Comparison of ENCODE assay signal across 24 cellular contexts in the genomic region with DNA sequence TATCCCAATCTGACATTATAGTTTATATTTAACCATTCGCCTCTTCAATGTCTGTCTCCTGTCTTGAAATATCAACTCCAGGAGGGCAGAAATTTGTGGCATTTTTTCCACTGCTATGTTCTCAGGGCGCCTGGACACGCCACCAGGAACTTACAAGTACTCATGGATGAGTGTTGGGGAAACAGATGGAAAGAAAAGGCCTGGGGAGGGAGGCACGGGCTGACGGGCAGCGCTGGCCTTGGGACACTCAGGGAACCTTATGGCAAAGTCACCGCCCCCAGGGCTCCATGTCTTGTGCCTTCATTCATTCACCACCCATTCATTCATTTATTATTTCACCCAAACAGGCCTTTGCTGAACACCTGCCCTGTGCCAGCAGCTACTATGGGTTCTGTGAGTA.
DNase-seq lines count a peak whose midpoint lies in the region; ATAC-seq and TF ChIP-seq lines count a peak whose summit lies in the region.
"Had no signal": no experiment of that assay in that cellular context is flagged by ENCODE, and none has a peak within 500 bp of the region (broad histone marks: within the 10 kb centered on the region; RNA-seq: fewer than 3 reads in every experiment).

No MANE protein-coding gene starts in this region.

- peaks cover 0 to 7% (median 0%) of the 10 kb centered on the region in 11 experiments; a peak in 1 of 22 replicates for H3K9me3 ChIP-seq in BLaER1 treated with 17β-estradiol and CSF1 and Interleukin-3, amounts not matched to agents 10 nM and 100 nM (replicated peaks in 1 of 11)
- H3K9me3 ChIP-seq in neural progenitor cell (ENCODE audit: low read depth) = no peaks in the 10 kb centered on the region
- H3K9me3 ChIP-seq: BE2C had no signal

- no peak for ATAC-seq in WTC11
- no peak for ATAC-seq in stimulated activated effector memory CD8-positive, alpha-beta T cell treated with anti-CD3 and anti-CD28 coated beads, Interleukin-12 subunit alpha, Interleukin-12 subunit beta, amount 100 ng/mL, for 72 hours
- ATAC-seq in GM21786 (IDR thresholded peaks at IDR 0.05; ENCODE audit: unreplicated experiment) = no peak

- no peaks in the 10 kb centered on the region for H3F3A ChIP-seq in neural progenitor cell (ENCODE audit: low read depth)

- no peak overlapping the region for H3K27ac Mint-ChIP-seq in WTC11
- H3K27ac Mint-ChIP-seq in neural progenitor cell = peak overlapping the region; percentile 84
- H3K27ac Mint-ChIP-seq in stimulated activated effector memory CD8-positive, alpha-beta T cell treated with anti-CD3 and anti-CD28 coated beads, Interleukin-12 subunit alpha, Interleukin-12 subunit beta, amount 100 ng/mL, for 72 hours = peak overlapping the region; percentile 52
- H3K27ac Mint-ChIP-seq: CD4-positive, alpha-beta T cell; H9; HFFc6 had no signal

- no peak for TF ChIP-seq CTCF in WTC11 (IDR thresholded peaks at IDR 0.05)
- no peak for TF ChIP-seq CTCF in neural progenitor cell (IDR thresholded peaks at IDR 0.05)

- H3K27me3 Mint-ChIP-seq in WTC11 (ENCODE audit: low read depth) (no peaks in the 10 kb centered on the region), neural progenitor cell (ENCODE audit: insufficient read depth, low read depth) (peaks cover 17% of the 10 kb centered on the region)

- no peaks in the 10 kb centered on the region for H3K36me3 ChIP-seq in BLaER1 treated with 17β-estradiol and CSF1 and Interleukin-3, amounts not matched to agents 10 nM and 100 nM
- no peaks in the 10 kb centered on the region for H3K36me3 ChIP-seq in neural progenitor cell
- H3K36me3 ChIP-seq: BE2C had no signal

- no peaks in the 10 kb centered on the region for H3K79me2 ChIP-seq in neural progenitor cell (ENCODE audit: low read depth)

- no peak overlapping the region for H3K9ac ChIP-seq in BLaER1 treated with 17β-estradiol and CSF1 and Interleukin-3, amounts not matched to agents 10 nM and 100 nM
- no peak overlapping the region for H3K9ac ChIP-seq in neural progenitor cell
- H3K9ac ChIP-seq: GM23248 had no signal

- peak overlapping the region in 7 of 11 experiments; percentile 1 to 57 (median 39); a peak in 8 of 22 replicates for H3K4me2 ChIP-seq in BLaER1 treated with 17β-estradiol and CSF1 and Interleukin-3, amounts not matched to agents 10 nM and 100 nM
- H3K4me2 ChIP-seq in neural progenitor cell = no peak overlapping the region

- POLR2A ChIA-PET in WTC11 (lab: Charles Lee) = no interaction called here

- peak; percentile 1 for DNase-seq in WTC11 (ENCODE audit: low spot score)
- DNase-seq in neural progenitor cell (ENCODE audit: low spot score) = no peak
- no peak for DNase-seq in stimulated activated effector memory CD8-positive, alpha-beta T cell treated with anti-CD3 and anti-CD28 coated beads, Interleukin-12 subunit alpha, Interleukin-12 subunit beta, amount 100 ng/mL, for 72 hours (ENCODE audit: low spot score in 2 of 2)
- DNase-seq in NCI-H2227 treated with DMSO at 0.1 percent for 48 hours (lab: John Stamatoyannopoulos, UW) = no peak
- no peak for DNase-seq in NCI-H2196 treated with DMSO at 0.1 percent for 48 hours (lab: John Stamatoyannopoulos, UW; ENCODE audit: unreplicated experiment)
- DNase-seq: BE2C; CD4-positive, alpha-beta T cell; DMS 273 treated with DMSO at 0.1 percent for 48 hours; DMS79 treated with DMSO at 0.1 percent for 48 hours; GM23248; H9; HFFc6; KBM-7; MM.1S; NCI-H1048; NCI-H1417 treated with DMSO at 0.1 percent for 48 hours; NCI-H187 treated with DMSO at 0.1 percent for 48 hours; NCI-H345; NCI-H82; Right ventricle myocardium superior had no signal

- H3K27me3 ChIP-seq in BLaER1 treated with 17β-estradiol and CSF1 and Interleukin-3, amounts not matched to agents 10 nM and 100 nM = no peaks in the 10 kb centered on the region
- no peaks in the 10 kb centered on the region for H3K27me3 ChIP-seq in neural progenitor cell
- H3K27me3 ChIP-seq: BE2C had no signal

- H3K4me1 ChIP-seq in BLaER1 treated with 17β-estradiol and CSF1 and Interleukin-3, amounts not matched to agents 10 nM and 100 nM = peaks cover 0 to 59% (median 41%) of the 10 kb centered on the region in 10 experiments; a peak in 15 of 20 replicates
- peaks cover 24% of the 10 kb centered on the region for H3K4me1 ChIP-seq in neural progenitor cell
- H3K4me1 ChIP-seq: BE2C, Caco-2 had no signal

- H2AFZ ChIP-seq in neural progenitor cell (replicated peaks) = no peak overlapping the region
- H2AFZ ChIP-seq: GM23248 had no signal

- H3K4me3 Mint-ChIP-seq in WTC11 (no peak overlapping the region), neural progenitor cell (no peak overlapping the region)
- H3K4me3 Mint-ChIP-seq in stimulated activated effector memory CD8-positive, alpha-beta T cell treated with anti-CD3 and anti-CD28 coated beads, Interleukin-12 subunit alpha, Interleukin-12 subunit beta, amount 100 ng/mL, for 72 hours = no peak overlapping the region
- H3K4me3 Mint-ChIP-seq: CD4-positive, alpha-beta T cell; H9; HFFc6 had no signal

- no peaks in the 10 kb centered on the region for H3K9me3 Mint-ChIP-seq in WTC11
- H3K9me3 Mint-ChIP-seq in neural progenitor cell = peaks cover 9% of the 10 kb centered on the region
- no peaks in the 10 kb centered on the region for H3K9me3 Mint-ChIP-seq in stimulated activated effector memory CD8-positive, alpha-beta T cell treated with anti-CD3 and anti-CD28 coated beads, Interleukin-12 subunit alpha, Interleukin-12 subunit beta, amount 100 ng/mL, for 72 hours
- H3K9me3 Mint-ChIP-seq: CD4-positive, alpha-beta T cell; H9; HFFc6 had no signal

- H3K4me1 Mint-ChIP-seq in WTC11 (peaks cover 20% of the 10 kb centered on the region), neural progenitor cell (peaks cover 32% of the 10 kb centered on the region)
- H3K4me1 Mint-ChIP-seq in stimulated activated effector memory CD8-positive, alpha-beta T cell treated with anti-CD3 and anti-CD28 coated beads, Interleukin-12 subunit alpha, Interleukin-12 subunit beta, amount 100 ng/mL, for 72 hours = peaks cover 11% of the 10 kb centered on the region

- CTCF ChIA-PET in WTC11 (lab: Charles Lee) = interaction anchor here (1.6 kb wide), 1 partner anchor 16 kb away, joined by 7 read pairs; no protein-coding TSS in a partner anchor

- no peak overlapping the region for H3K27ac ChIP-seq in BLaER1 treated with 17β-estradiol and CSF1 and Interleukin-3, amounts not matched to agents 10 nM and 100 nM
- H3K27ac ChIP-seq in neural progenitor cell = no peak overlapping the region
- H3K27ac ChIP-seq: GM23248, HL-60 had no signal

- H3K36me3 Mint-ChIP-seq in WTC11 = no peaks in the 10 kb centered on the region
- no peaks in the 10 kb centered on the region for H3K36me3 Mint-ChIP-seq in neural progenitor cell
- no peaks in the 10 kb centered on the region for H3K36me3 Mint-ChIP-seq in stimulated activated effector memory CD8-positive, alpha-beta T cell treated with anti-CD3 and anti-CD28 coated beads, Interleukin-12 subunit alpha, Interleukin-12 subunit beta, amount 100 ng/mL, for 72 hours

- no peak overlapping the region for H3K4me3 ChIP-seq in BLaER1 treated with 17β-estradiol and CSF1 and Interleukin-3, amounts not matched to agents 10 nM and 100 nM
- H3K4me3 ChIP-seq in neural progenitor cell = no peak overlapping the region
- H3K4me3 ChIP-seq: GM23248 had no signal

- no peaks in the 10 kb centered on the region for H4K20me1 ChIP-seq in BLaER1 treated with 17β-estradiol and CSF1 and Interleukin-3, amounts not matched to agents 10 nM and 100 nM
- no peaks in the 10 kb centered on the region for H4K20me1 ChIP-seq in neural progenitor cell (ENCODE audit: low read depth)

TF ChIP-seq in WTC11, 78 proteins besides CTCF, POLR2A, EP300 and RAD21:
- TF ChIP-seq GRHL2 (CRISPR knock-in tag; IDR thresholded peaks at IDR 0.05; ENCODE audit: insufficient replicate concordance, severe bottlenecking) (no peak), SP1 (CRISPR knock-in tag; conservative IDR thresholded peaks at IDR 0.05) (no peak), CBFB (CRISPR knock-in tag; IDR thresholded peaks at IDR 0.05; ENCODE audit: low read depth) (no peak), NFE2L1 (CRISPR knock-in tag; IDR thresholded peaks at IDR 0.05) (no peak), ELF4 (CRISPR knock-in tag; IDR thresholded peaks at IDR 0.05; ENCODE audit: low read depth) (no peak), SMAD3 (CRISPR knock-in tag; IDR thresholded peaks at IDR 0.05; ENCODE audit: borderline replicate concordance) (no peak), ATF2 (CRISPR knock-in tag; IDR thresholded peaks at IDR 0.05; ENCODE audit: borderline replicate concordance, low read depth) (no peak)
TF ChIP-seq in WTC11: peak in this region for 0.
